1 cellular context compared by ENCODE assay signal in genomic region chr3:51947215-51947900, GRCh38.
TF ChIP-seq lines count a peak whose summit lies in the region.

No MANE protein-coding gene starts in this region.

TF ChIP-seq in HepG2, 621 proteins besides CTCF, POLR2A, EP300 and RAD21:
- no peak for TF ChIP-seq MEIS1 (CRISPR knock-in tag; IDR thresholded peaks at IDR 0.05; ENCODE audit: borderline replicate concordance)
- TF ChIP-seq ZBTB20 (CRISPR knock-in tag; IDR thresholded peaks at IDR 0.05; ENCODE audit: borderline replicate concordance, low read depth), result no peak
- no peak for TF ChIP-seq ZBTB7B (CRISPR knock-in tag; IDR thresholded peaks at IDR 0.05)
- TF ChIP-seq PBX3 (CRISPR knock-in tag; IDR thresholded peaks at IDR 0.05; ENCODE audit: borderline replicate concordance), result no peak
- TF ChIP-seq ZNF570 (CRISPR knock-in tag; IDR thresholded peaks at IDR 0.05; ENCODE audit: borderline replicate concordance), result no peak
- no peak for TF ChIP-seq ZBTB8A (CRISPR knock-in tag; IDR thresholded peaks at IDR 0.05; ENCODE audit: borderline replicate concordance, low read depth)
- no peak for TF ChIP-seq MEIS2 (CRISPR knock-in tag; IDR thresholded peaks at IDR 0.05)
- TF ChIP-seq BATF2 (CRISPR knock-in tag; IDR thresholded peaks at IDR 0.05), result no peak
- no peak for TF ChIP-seq BCL6 (CRISPR knock-in tag; IDR thresholded peaks at IDR 0.05)
- no peak for TF ChIP-seq ZNF337 (CRISPR knock-in tag; IDR thresholded peaks at IDR 0.05; ENCODE audit: borderline replicate concordance, low read depth)
- no peak for TF ChIP-seq POGK (CRISPR knock-in tag; conservative IDR thresholded peaks at IDR 0.05)
- no peak for TF ChIP-seq ZNF766 (CRISPR knock-in tag; IDR thresholded peaks at IDR 0.05; ENCODE audit: borderline replicate concordance)
- TF ChIP-seq MTA1 (CRISPR knock-in tag; IDR thresholded peaks at IDR 0.05; ENCODE audit: borderline replicate concordance), result no peak
